ENCODE assay signal across 31 cellular contexts in genomic region chr3:181025204-181025603, GRCh38.
A peak's percentile ranks its signal among the peaks of the same experiment; 100 is the strongest.
DNase-seq lines count a peak whose midpoint lies in the region; TF ChIP-seq lines count a peak whose summit lies in the region.
"Had no signal": no experiment of that assay in that cellular context is flagged by ENCODE, and none has a peak within 500 bp of the region (broad histone marks: within the 10 kb centered on the region; RNA-seq: fewer than 3 reads in every experiment).

No MANE protein-coding gene starts in this region.

- H3K27ac Mint-ChIP-seq in nephron progenitor cell: no peak overlapping the region
- H3K27ac Mint-ChIP-seq: B cell; CD14-positive monocyte; CD4-positive, alpha-beta memory T cell; CD4-positive, alpha-beta T cell; CD4-positive, CD25-positive, alpha-beta regulatory T cell; CD8-positive, alpha-beta memory T cell; CD8-positive, alpha-beta T cell had no signal

- no peak for TF ChIP-seq CTCF in HEK293 (tag by site-specific recombination; IDR thresholded peaks at IDR 0.05)
- no peak for TF ChIP-seq CTCF in nephron progenitor cell (IDR thresholded peaks at IDR 0.05)

- no peaks in the 10 kb centered on the region for H3K9me3 ChIP-seq in HEK293 (ENCODE audit: control insufficient read depth, insufficient read depth, low read depth, low read length)
- H3K9me3 ChIP-seq: A549, BE2C, Caco-2 had no signal

- H3K27ac ChIP-seq in HEK293 (ENCODE audit: extremely low read depth, low read depth, low read length): no peak overlapping the region
- H3K27ac ChIP-seq: 22Rv1; A549; BLaER1; BLaER1 treated with 17β-estradiol and CSF1 and Interleukin-3, amounts not matched to agents 10 nM and 100 nM; C4-2B had no signal

- H3K36me3 Mint-ChIP-seq in nephron progenitor cell (ENCODE audit: low read depth): no peaks in the 10 kb centered on the region
- H3K36me3 Mint-ChIP-seq: CD14-positive monocyte; CD4-positive, CD25-positive, alpha-beta regulatory T cell had no signal

- no peaks in the 10 kb centered on the region for H3K4me1 ChIP-seq in HEK293 (ENCODE audit: control insufficient read depth, insufficient read depth, low read length)
- H3K4me1 ChIP-seq: A549; BE2C; BLaER1; BLaER1 treated with 17β-estradiol and CSF1 and Interleukin-3, amounts not matched to agents 10 nM and 100 nM; Caco-2 had no signal

- CTCF ChIA-PET in HEK293 (lab: Yijun Ruan, JAX): no interaction called here

- H3K4me1 Mint-ChIP-seq in nephron progenitor cell: no peaks in the 10 kb centered on the region
- H3K4me1 Mint-ChIP-seq: B cell; CD14-positive monocyte; CD4-positive, alpha-beta memory T cell; CD4-positive, CD25-positive, alpha-beta regulatory T cell; CD8-positive, alpha-beta memory T cell had no signal

- peak; percentile 23 for DNase-seq in NCI-H226
- DNase-seq in nephron progenitor cell: no peak
- no peak for DNase-seq in activated effector memory CD4-positive, alpha-beta T cell treated with Interleukin-2 at 50 U/mL for 16 hours
- DNase-seq: 8988T; ACHN; AML-193; BE2C; C1 segment of cervical spinal cord; Caco-2; Calu3; CD4-positive, alpha-beta memory T cell; CD4-positive, alpha-beta T cell; CD4-positive, CD25-positive, alpha-beta regulatory T cell; CD8-positive, alpha-beta memory T cell; CD8-positive, alpha-beta T cell; COR-L47; DMS 273 treated with DMSO at 0.1 percent for 48 hours; DMS153; DMS53; DMS79; DMS79 treated with DMSO at 0.1 percent for 48 hours; DND-41; EL had no signal

- no peaks in the 10 kb centered on the region for H3K36me3 ChIP-seq in HEK293 (ENCODE audit: control insufficient read depth in 2 of 2, insufficient read depth in 1 of 2, low read length in 2 of 2)
- H3K36me3 ChIP-seq: BE2C; BLaER1; BLaER1 treated with 17β-estradiol and CSF1 and Interleukin-3, amounts not matched to agents 10 nM and 100 nM had no signal

- H3K4me3 Mint-ChIP-seq in nephron progenitor cell: no peak overlapping the region
- H3K4me3 Mint-ChIP-seq: B cell; CD14-positive monocyte; CD4-positive, alpha-beta memory T cell; CD4-positive, alpha-beta T cell; CD4-positive, CD25-positive, alpha-beta regulatory T cell; CD8-positive, alpha-beta memory T cell; CD8-positive, alpha-beta T cell had no signal

- H3K9me3 Mint-ChIP-seq in nephron progenitor cell: peaks cover 24% of the 10 kb centered on the region

- H3K4me3 ChIP-seq in HEK293 (ENCODE audit: low read depth, low read length): no peak overlapping the region
- H3K4me3 ChIP-seq: A549; BLaER1; BLaER1 treated with 17β-estradiol and CSF1 and Interleukin-3, amounts not matched to agents 10 nM and 100 nM had no signal

- no peaks in the 10 kb centered on the region for H3K27me3 Mint-ChIP-seq in nephron progenitor cell (ENCODE audit: low read depth, poor library complexity)
- H3K27me3 Mint-ChIP-seq: B cell; CD4-positive, alpha-beta memory T cell; CD4-positive, alpha-beta T cell; CD4-positive, CD25-positive, alpha-beta regulatory T cell had no signal

- POLR2A ChIA-PET in HEK293 (lab: Yijun Ruan, JAX): no interaction called here

TF ChIP-seq in HEK293, 187 proteins besides CTCF, POLR2A, EP300 and RAD21:
- TF ChIP-seq ZNF704 (tag by site-specific recombination; IDR thresholded peaks at IDR 0.05) (no peak), ZNF544 (tag by site-specific recombination; IDR thresholded peaks at IDR 0.05) (no peak), ZNF791 (tag by site-specific recombination; IDR thresholded peaks at IDR 0.05) (peak; percentile 94), SETDB1 (IDR thresholded peaks at IDR 0.05; ENCODE audit: insufficient read length, low read length) (peak; percentile 73), TRIM28 (IDR thresholded peaks at IDR 0.05; ENCODE audit: borderline replicate concordance, low read length) (peak; percentile 89), ZNF266 (tag by site-specific recombination; IDR thresholded peaks at IDR 0.05; ENCODE audit: low read depth) (no peak)
